Comparison of ENCODE assay signal across 9 cellular contexts in the genomic region with DNA sequence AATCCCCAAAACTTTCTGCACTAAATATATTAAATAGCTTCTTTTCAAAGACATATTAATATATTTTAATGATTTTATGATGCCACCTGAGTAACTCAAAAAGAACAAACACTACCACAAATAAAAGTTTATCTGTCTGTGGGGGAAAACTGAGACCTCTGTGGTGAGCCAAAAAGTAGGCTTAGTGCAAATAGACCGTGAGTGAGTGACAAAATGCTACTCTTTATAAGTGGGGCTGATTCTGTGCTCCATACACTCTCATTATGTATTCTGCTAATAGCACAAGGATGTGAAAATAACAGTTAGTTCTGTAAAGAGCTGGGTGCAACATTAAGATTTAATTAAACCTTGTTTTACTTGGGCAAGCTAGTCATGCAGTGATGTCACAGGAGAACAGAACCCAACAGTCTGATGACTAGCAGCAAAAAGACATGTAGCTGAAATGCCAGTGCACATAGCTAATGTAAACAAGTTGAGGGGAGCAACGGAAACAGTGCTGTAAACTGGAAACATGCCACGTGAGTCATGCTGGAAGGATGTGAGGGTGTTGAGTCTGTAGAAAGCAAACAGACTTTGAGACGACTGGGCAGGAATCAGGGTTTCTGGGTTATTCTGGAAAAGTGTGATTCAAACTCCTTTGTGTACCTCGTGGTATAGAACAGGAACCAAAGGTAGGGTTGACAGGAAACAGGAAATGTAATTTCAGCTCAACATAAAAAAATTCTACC.
A peak's percentile ranks its signal among the peaks of the same experiment; 100 is the strongest.
DNase-seq lines count a peak whose midpoint lies in the region; ATAC-seq, FAIRE-seq and TF ChIP-seq lines count a peak whose summit lies in the region.
"Had no signal": no experiment of that assay in that cellular context is flagged by ENCODE, and none has a peak within 500 bp of the region (broad histone marks: within the 10 kb centered on the region; RNA-seq: fewer than 3 reads in every experiment).

No MANE protein-coding gene starts in this region.

- H3K36me3 Mint-ChIP-seq in activated CD4-positive, alpha-beta T cell treated with anti-CD3 and anti-CD28 coated beads, Interleukin-2, amount 10 ng/mL, durations not matched to agents 24 days and 14 days (ENCODE audit: low read depth) = no peaks in the 10 kb centered on the region

- DNase-seq in COLO829 (ENCODE audit: low spot score) (peak; percentile 91), NCI-H460 (ENCODE audit: extremely low read depth, low read depth) (peak; percentile 98), myocyte (ENCODE audit: low read depth) (peak; percentile 35), WERI-Rb-1 (no peak)
- DNase-seq in activated CD4-positive, alpha-beta T cell treated with anti-CD3 and anti-CD28 coated beads, Interleukin-2, amount 10 ng/mL, durations not matched to agents 24 days and 14 days = no peak

- no peak overlapping the region for H3K27ac ChIP-seq in WERI-Rb-1

- H3K27me3 Mint-ChIP-seq in activated CD4-positive, alpha-beta T cell treated with anti-CD3 and anti-CD28 coated beads, Interleukin-2, amount 10 ng/mL, durations not matched to agents 24 days and 14 days = no peaks in the 10 kb centered on the region
- H3K27me3 Mint-ChIP-seq: dendritic cell treated with granulocyte-macrophage colony-stimulating factor and Interleukin-4, amounts not matched to agents 40 ng/mL and 50 ng/mL, for 4 days had no signal

- peak; percentile 89 for FAIRE-seq in endometrium (lab: Jason Lieb, UNC)

- TF ChIP-seq CTCF in WERI-Rb-1 (IDR thresholded peaks at IDR 0.05; ENCODE audit: low read depth, low read length) = no peak

- no peak overlapping the region for H3K4me3 ChIP-seq in WERI-Rb-1 (ENCODE audit: low read depth, low read length)

- H3K27ac Mint-ChIP-seq in activated CD4-positive, alpha-beta T cell treated with anti-CD3 and anti-CD28 coated beads, Interleukin-2, amount 10 ng/mL, durations not matched to agents 24 days and 14 days = no peak overlapping the region
- H3K27ac Mint-ChIP-seq: dendritic cell treated with granulocyte-macrophage colony-stimulating factor and Interleukin-4, amounts not matched to agents 40 ng/mL and 50 ng/mL, for 4 days had no signal

- intact Hi-C loops in activated CD4-positive, alpha-beta T cell treated with anti-CD3 and anti-CD28 coated beads, Interleukin-2, amount 10 ng/mL, durations not matched to agents 24 days and 14 days (cut with micrococcal nuclease) = no loop called here

- H3K36me3 ChIP-seq in WERI-Rb-1 = no peaks in the 10 kb centered on the region

- peaks cover 8% of the 10 kb centered on the region for H3K27me3 ChIP-seq in WERI-Rb-1 (ENCODE audit: insufficient read depth, low read depth, severe bottlenecking)

- no peak overlapping the region for H3K4me3 Mint-ChIP-seq in activated CD4-positive, alpha-beta T cell treated with anti-CD3 and anti-CD28 coated beads, Interleukin-2, amount 10 ng/mL, durations not matched to agents 24 days and 14 days
- H3K4me3 Mint-ChIP-seq: dendritic cell treated with granulocyte-macrophage colony-stimulating factor and Interleukin-4, amounts not matched to agents 40 ng/mL and 50 ng/mL, for 4 days had no signal

- ATAC-seq in GM21515 (IDR thresholded peaks at IDR 0.05; ENCODE audit: unreplicated experiment) (no peak), GM21526 (IDR thresholded peaks at IDR 0.05; ENCODE audit: low FRiP score, unreplicated experiment) (no peak)

- no peaks in the 10 kb centered on the region for H3K9me3 ChIP-seq in WERI-Rb-1 (ENCODE audit: severe bottlenecking)

- no peaks in the 10 kb centered on the region for H3K4me1 Mint-ChIP-seq in activated CD4-positive, alpha-beta T cell treated with anti-CD3 and anti-CD28 coated beads, Interleukin-2, amount 10 ng/mL, durations not matched to agents 24 days and 14 days

- no peaks in the 10 kb centered on the region for H3K9me3 Mint-ChIP-seq in activated CD4-positive, alpha-beta T cell treated with anti-CD3 and anti-CD28 coated beads, Interleukin-2, amount 10 ng/mL, durations not matched to agents 24 days and 14 days

Comparison
In these comparisons a context has a peak if more than half of its experiments do, and no peak if none do; other contexts are left out.
1. DNase-seq: peak in COLO829 (single experiment), NCI-H460 (single experiment) and myocyte (single experiment); none in activated CD4-positive, alpha-beta T cell treated with anti-CD3 and anti-CD28 coated beads, Interleukin-2, amount 10 ng/mL, durations not matched to agents 24 days and 14 days (single experiment) and WERI-Rb-1 (single experiment).